In the genomic region with DNA sequence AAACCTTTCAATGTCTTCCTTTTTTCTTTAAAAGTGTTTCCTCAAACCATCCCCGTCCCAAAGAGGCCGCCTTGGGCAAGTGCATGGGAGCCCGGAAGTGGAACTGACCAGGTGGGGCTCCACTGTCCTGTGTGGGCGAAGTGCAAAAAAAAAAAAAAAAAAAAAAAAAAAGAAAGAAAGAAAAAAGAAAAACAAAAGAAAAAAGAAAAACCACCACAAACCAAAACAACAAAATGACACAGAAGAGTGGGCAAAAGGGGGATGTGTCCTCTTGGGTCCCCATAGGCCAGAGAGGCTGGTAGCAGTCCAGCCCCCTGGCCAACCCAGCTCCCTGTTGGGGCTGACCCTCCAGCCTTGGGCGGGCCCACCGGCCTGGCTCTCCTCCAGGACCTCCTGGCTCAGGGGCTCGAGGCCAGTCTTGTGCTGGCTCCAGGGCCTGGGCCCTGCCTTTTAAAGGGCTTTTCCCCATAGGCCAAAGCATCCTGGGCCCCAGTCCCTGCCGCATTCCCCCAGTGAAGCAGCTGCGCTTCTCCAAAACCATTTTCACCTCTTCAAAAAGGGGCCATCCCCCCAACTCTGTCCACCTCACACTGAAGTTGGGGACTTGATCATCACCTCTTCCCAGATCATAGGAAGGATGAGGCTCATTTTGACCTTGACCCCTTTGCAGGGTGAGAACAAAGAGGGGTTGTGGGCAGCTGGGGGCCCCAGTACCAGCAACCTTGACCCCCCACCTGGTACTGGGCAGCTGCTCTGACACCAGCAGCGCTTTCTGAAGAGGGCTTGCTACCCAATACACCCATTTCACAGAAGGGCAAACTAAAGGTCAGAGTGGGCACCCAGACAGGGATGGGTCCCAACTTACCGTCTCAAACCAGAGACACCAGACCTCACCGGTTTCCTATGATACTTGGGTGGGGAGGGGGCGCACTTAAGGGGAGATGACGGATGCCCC, we compare ENCODE assay signal across 10 cellular contexts. TPM values are rescaled to one million over a fixed set of nuclear protein-coding genes. Genes with fewer than 3 reads are reported as not detected.
A peak's percentile ranks its signal among the peaks of the same experiment; 100 is the strongest.
DNase-seq lines count a peak whose midpoint lies in the region; ATAC-seq, FAIRE-seq and TF ChIP-seq lines count a peak whose summit lies in the region.
"Had no signal": no experiment of that assay in that cellular context is flagged by ENCODE, and none has a peak within 500 bp of the region (broad histone marks: within the 10 kb centered on the region; RNA-seq: fewer than 3 reads in every experiment).

No MANE protein-coding gene starts in this region.

- peaks cover 12% of the 10 kb centered on the region for H3K36me3 Mint-ChIP-seq in central memory CD8-positive, alpha-beta T cell (ENCODE audit: insufficient read depth)
- H3K36me3 Mint-ChIP-seq in neural crest cell (ENCODE audit: low read depth): no peaks in the 10 kb centered on the region

- peak overlapping the region; percentile 44 for H3K27ac Mint-ChIP-seq in central memory CD8-positive, alpha-beta T cell (ENCODE audit: low read depth)
- H3K27ac Mint-ChIP-seq in neural crest cell (ENCODE audit: unreplicated experiment): no peak overlapping the region

- H3K9me3 Mint-ChIP-seq in central memory CD8-positive, alpha-beta T cell: no peaks in the 10 kb centered on the region
- H3K9me3 Mint-ChIP-seq in neural crest cell: no peaks in the 10 kb centered on the region

- TF ChIP-seq POLR2A in GM12891 (IDR thresholded peaks at IDR 0.05; ENCODE audit: low read depth, low read length): no peak

- H3K27me3 ChIP-seq in BLaER1: no peaks in the 10 kb centered on the region

- peaks cover 48% of the 10 kb centered on the region for H3K36me3 ChIP-seq in BLaER1

- H3K4me1 Mint-ChIP-seq in central memory CD8-positive, alpha-beta T cell: peaks cover 25% of the 10 kb centered on the region
- peaks cover 34% of the 10 kb centered on the region for H3K4me1 Mint-ChIP-seq in neural crest cell

- DNase-seq in GM12891 (ENCODE audit: insufficient read length, low spot score): no peak
- no peak for DNase-seq in central memory CD8-positive, alpha-beta T cell (ENCODE audit: low spot score in 2 of 2)
- DNase-seq in neural crest cell (ENCODE audit: low read depth, low spot score): no peak
- DNase-seq in stimulated activated CD8-positive, alpha-beta memory T cell treated with anti-CD3 and anti-CD28 coated beads, Interleukin-4, amount 100 ng/mL, for 48 hours: no peak
- no peak for DNase-seq in activated CD4-positive, alpha-beta T cell treated with anti-CD3 and anti-CD28 coated beads, Interleukin-2, amount 50 U/mL, for 4 hours
- DNase-seq: kidney glomerular epithelial cell, NCI-H774 had no signal

- H3K4me3 ChIP-seq in BLaER1: no peak overlapping the region

- ATAC-seq in central memory CD8-positive, alpha-beta T cell (replicated peaks; ENCODE audit: extremely low read depth, poor library complexity, severe bottlenecking): no peak
- no peak for ATAC-seq in HG02981 (IDR thresholded peaks at IDR 0.05; ENCODE audit: unreplicated experiment)
- ATAC-seq in GM19395 (IDR thresholded peaks at IDR 0.05; ENCODE audit: unreplicated experiment): no peak

- H3K27me3 Mint-ChIP-seq in central memory CD8-positive, alpha-beta T cell: no peaks in the 10 kb centered on the region
- H3K27me3 Mint-ChIP-seq in neural crest cell (ENCODE audit: low read depth): peaks cover 9% of the 10 kb centered on the region

- H4K20me1 ChIP-seq in BLaER1: peaks cover 79% of the 10 kb centered on the region

- H3K4me3 Mint-ChIP-seq in central memory CD8-positive, alpha-beta T cell: no peak overlapping the region
- H3K4me3 Mint-ChIP-seq in neural crest cell: peak overlapping the region; percentile 18

- no peak for TF ChIP-seq CTCF in neural crest cell (conservative IDR thresholded peaks at IDR 0.05)

- H3K9me3 ChIP-seq in BLaER1: no peaks in the 10 kb centered on the region

- H3K9ac ChIP-seq in BLaER1: no peak overlapping the region

- peaks cover 64% of the 10 kb centered on the region for H3K4me1 ChIP-seq in BLaER1

- FAIRE-seq in GM12891 (lab: Jason Lieb, UNC): no peak

- peak overlapping the region; percentile 39 for H3K4me2 ChIP-seq in BLaER1

- no peak overlapping the region for H3K27ac ChIP-seq in BLaER1

TF ChIP-seq in GM12891, 5 proteins besides CTCF, POLR2A, EP300 and RAD21:
- TF ChIP-seq POLR2AphosphoS5 (IDR thresholded peaks at IDR 0.05; ENCODE audit: low read depth, low read length) (peak; percentile 20; the same call in 1 of the 2 replicates), SPI1 (IDR thresholded peaks at IDR 0.05; ENCODE audit: low read depth, low read length) (no peak)

RNA-seq across cellular contexts. Expression of a gene that starts 9.4 kb away (rescaled TPM):
- polyA plus RNA-seq in GM12891 (2012; ENCODE audit: low read depth, missing spikeins): 39.0 TPM
- 45.8 and 48.2 TPM in 2 replicates for total RNA-seq in neural crest cell

RNA-seq across cellular contexts. Expression of a gene that starts 18.8 kb away (rescaled TPM):
- 0.08 TPM for polyA plus RNA-seq in GM12891 (2012; ENCODE audit: low read depth, missing spikeins)
- total RNA-seq in neural crest cell: 9.3 and 9.4 TPM in 2 replicates
